1 cellular context compared by ENCODE assay signal in the genomic region with DNA sequence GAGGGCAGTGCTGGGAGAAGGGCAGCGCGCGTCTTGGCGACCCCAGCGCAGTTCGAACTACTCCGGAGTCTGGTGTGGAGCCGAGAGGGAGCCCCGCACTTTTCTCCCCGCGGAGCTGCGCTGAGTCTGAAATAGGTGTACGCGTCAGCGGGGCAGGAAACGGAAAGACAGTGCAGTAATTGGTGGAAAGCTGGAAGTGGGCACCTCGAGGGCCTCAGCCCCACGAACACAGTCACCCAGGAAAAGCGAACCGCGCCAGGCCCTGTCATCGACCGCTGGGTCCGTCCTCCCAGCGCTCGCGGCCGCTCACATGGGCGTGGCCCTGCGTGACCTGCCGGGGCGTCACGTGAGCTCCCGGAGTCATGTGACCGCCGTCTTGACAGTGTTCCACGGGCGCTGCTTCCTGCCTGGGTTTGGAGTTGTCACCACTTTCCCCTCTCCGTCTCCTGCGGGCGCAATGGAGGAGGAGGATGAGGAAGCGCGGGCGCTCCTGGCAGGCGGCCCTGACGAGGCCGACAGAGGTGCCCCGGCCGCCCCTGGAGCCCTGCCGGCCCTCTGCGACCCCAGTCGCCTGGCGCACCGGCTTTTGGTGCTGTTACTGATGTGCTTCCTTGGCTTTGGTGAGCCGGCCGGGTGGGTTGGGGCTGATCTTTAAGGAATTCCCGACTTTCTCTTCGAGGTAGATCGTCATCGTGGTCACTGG.
TF ChIP-seq lines count a peak whose summit lies in the region.

A gene with protein sequence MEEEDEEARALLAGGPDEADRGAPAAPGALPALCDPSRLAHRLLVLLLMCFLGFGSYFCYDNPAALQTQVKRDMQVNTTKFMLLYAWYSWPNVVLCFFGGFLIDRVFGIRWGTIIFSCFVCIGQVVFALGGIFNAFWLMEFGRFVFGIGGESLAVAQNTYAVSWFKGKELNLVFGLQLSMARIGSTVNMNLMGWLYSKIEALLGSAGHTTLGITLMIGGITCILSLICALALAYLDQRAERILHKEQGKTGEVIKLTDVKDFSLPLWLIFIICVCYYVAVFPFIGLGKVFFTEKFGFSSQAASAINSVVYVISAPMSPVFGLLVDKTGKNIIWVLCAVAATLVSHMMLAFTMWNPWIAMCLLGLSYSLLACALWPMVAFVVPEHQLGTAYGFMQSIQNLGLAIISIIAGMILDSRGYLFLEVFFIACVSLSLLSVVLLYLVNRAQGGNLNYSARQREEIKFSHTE (plus strand): TSS at position 359 of the 703 bp plus-strand sequence. CDS start 99 bp downstream, at position 458.

TF ChIP-seq in K562, 482 proteins besides CTCF, POLR2A, EP300 and RAD21 (continued from another document and continues in another):
- TF ChIP-seq, protein P1, sequence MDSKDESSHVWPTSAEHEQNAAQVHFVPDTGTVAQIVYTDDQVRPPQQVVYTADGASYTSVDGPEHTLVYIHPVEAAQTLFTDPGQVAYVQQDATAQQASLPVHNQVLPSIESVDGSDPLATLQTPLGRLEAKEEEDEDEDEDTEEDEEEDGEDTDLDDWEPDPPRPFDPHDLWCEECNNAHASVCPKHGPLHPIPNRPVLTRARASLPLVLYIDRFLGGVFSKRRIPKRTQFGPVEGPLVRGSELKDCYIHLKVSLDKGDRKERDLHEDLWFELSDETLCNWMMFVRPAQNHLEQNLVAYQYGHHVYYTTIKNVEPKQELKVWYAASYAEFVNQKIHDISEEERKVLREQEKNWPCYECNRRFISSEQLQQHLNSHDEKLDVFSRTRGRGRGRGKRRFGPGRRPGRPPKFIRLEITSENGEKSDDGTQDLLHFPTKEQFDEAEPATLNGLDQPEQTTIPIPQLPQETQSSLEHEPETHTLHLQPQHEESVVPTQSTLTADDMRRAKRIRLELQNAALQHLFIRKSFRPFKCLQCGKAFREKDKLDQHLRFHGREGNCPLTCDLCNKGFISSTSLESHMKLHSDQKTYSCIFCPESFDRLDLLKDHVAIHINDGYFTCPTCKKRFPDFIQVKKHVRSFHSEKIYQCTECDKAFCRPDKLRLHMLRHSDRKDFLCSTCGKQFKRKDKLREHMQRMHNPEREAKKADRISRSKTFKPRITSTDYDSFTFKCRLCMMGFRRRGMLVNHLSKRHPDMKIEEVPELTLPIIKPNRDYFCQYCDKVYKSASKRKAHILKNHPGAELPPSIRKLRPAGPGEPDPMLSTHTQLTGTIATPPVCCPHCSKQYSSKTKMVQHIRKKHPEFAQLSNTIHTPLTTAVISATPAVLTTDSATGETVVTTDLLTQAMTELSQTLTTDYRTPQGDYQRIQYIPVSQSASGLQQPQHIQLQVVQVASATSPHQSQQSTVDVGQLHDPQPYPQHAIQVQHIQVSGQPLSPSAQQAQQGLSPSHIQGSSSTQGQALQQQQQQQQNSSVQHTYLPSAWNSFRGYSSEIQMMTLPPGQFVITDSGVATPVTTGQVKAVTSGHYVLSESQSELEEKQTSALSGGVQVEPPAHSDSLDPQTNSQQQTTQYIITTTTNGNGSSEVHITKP (IDR thresholded peaks at IDR 0.05; ENCODE audit: partially characterized antibody): peak; percentile 49
- TF ChIP-seq SIN3A (IDR thresholded peaks at IDR 0.05; ENCODE audit: borderline replicate concordance in 2 of 2, control insufficient read depth in 1 of 2, low read depth in 2 of 2, low read length in 2 of 2) (peak; percentile 96 to 100), BCOR (IDR thresholded peaks at IDR 0.05) (peak; percentile 42; the same call in 1 of the 2 replicates), EP400 (IDR thresholded peaks at IDR 0.05) (peak; percentile 77), GTF2A2 (tag; IDR thresholded peaks at IDR 0.05) (no peak), LEF1 (IDR thresholded peaks at IDR 0.05) (peak; percentile 77), ARID2 (IDR thresholded peaks at IDR 0.05) (no peak), MCM3 (IDR thresholded peaks at IDR 0.05) (no peak), LCOR (CRISPR knock-in tag; IDR thresholded peaks at IDR 0.05) (no peak), PPARD (CRISPR knock-in tag; IDR thresholded peaks at IDR 0.05) (no peak), BRD4 (IDR thresholded peaks at IDR 0.05) (no peak), NFE2L1 (tag; IDR thresholded peaks at IDR 0.05; ENCODE audit: borderline replicate concordance, low read depth) (no peak), TCFL5 (CRISPR knock-in tag; conservative IDR thresholded peaks at IDR 0.05) (no peak), SUPT5H (IDR thresholded peaks at IDR 0.05) (peak; percentile 84), ZNF224 (CRISPR knock-in tag; IDR thresholded peaks at IDR 0.05) (no peak), CBFA2T3 (IDR thresholded peaks at IDR 0.05) (no peak), TEAD4 (IDR thresholded peaks at IDR 0.05; ENCODE audit: low read length) (0 out of 2 replicates have a peak, but pooled peaks have one; percentile 9), TEAD4 (CRISPR knock-in tag; IDR thresholded peaks at IDR 0.05; ENCODE audit: borderline replicate concordance) (no peak), ZFPM2 (CRISPR knock-in tag; IDR thresholded peaks at IDR 0.05) (no peak), ETV5 (CRISPR knock-in tag; IDR thresholded peaks at IDR 0.05; ENCODE audit: low read depth) (no peak; the same call in 1 of the 2 replicates), CREBBP (IDR thresholded peaks at IDR 0.05; ENCODE audit: low read depth, low read length) (no peak), ATF1 (CRISPR knock-in tag; IDR thresholded peaks at IDR 0.05) (no peak; the same call in 1 of the 2 replicates), ATF1 (tag; IDR thresholded peaks at IDR 0.05) (peak; percentile 82), ILK (tag; IDR thresholded peaks at IDR 0.05; ENCODE audit: borderline replicate concordance, low read depth) (no peak), DPF2 (IDR thresholded peaks at IDR 0.05) (0 out of 2 replicates have a peak, but pooled peaks have one; percentile 26), FOXA1 (IDR thresholded peaks at IDR 0.05; ENCODE audit: borderline replicate concordance) (no peak), RFX5 (IDR thresholded peaks at IDR 0.05; ENCODE audit: low read depth, low read length) (no peak)
- TF ChIP-seq, protein P2, sequence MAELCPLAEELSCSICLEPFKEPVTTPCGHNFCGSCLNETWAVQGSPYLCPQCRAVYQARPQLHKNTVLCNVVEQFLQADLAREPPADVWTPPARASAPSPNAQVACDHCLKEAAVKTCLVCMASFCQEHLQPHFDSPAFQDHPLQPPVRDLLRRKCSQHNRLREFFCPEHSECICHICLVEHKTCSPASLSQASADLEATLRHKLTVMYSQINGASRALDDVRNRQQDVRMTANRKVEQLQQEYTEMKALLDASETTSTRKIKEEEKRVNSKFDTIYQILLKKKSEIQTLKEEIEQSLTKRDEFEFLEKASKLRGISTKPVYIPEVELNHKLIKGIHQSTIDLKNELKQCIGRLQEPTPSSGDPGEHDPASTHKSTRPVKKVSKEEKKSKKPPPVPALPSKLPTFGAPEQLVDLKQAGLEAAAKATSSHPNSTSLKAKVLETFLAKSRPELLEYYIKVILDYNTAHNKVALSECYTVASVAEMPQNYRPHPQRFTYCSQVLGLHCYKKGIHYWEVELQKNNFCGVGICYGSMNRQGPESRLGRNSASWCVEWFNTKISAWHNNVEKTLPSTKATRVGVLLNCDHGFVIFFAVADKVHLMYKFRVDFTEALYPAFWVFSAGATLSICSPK (IDR thresholded peaks at IDR 0.05; ENCODE audit: borderline replicate concordance): no peak
- TF ChIP-seq, protein P3, sequence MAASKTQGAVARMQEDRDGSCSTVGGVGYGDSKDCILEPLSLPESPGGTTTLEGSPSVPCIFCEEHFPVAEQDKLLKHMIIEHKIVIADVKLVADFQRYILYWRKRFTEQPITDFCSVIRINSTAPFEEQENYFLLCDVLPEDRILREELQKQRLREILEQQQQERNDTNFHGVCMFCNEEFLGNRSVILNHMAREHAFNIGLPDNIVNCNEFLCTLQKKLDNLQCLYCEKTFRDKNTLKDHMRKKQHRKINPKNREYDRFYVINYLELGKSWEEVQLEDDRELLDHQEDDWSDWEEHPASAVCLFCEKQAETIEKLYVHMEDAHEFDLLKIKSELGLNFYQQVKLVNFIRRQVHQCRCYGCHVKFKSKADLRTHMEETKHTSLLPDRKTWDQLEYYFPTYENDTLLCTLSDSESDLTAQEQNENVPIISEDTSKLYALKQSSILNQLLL (CRISPR knock-in tag; IDR thresholded peaks at IDR 0.05; ENCODE audit: borderline replicate concordance): no peak
- TF ChIP-seq, protein P4, sequence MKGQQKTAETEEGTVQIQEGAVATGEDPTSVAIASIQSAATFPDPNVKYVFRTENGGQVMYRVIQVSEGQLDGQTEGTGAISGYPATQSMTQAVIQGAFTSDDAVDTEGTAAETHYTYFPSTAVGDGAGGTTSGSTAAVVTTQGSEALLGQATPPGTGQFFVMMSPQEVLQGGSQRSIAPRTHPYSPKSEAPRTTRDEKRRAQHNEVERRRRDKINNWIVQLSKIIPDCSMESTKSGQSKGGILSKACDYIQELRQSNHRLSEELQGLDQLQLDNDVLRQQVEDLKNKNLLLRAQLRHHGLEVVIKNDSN (CRISPR knock-in tag; IDR thresholded peaks at IDR 0.05): peak; percentile 100
- TF ChIP-seq, protein P5, sequence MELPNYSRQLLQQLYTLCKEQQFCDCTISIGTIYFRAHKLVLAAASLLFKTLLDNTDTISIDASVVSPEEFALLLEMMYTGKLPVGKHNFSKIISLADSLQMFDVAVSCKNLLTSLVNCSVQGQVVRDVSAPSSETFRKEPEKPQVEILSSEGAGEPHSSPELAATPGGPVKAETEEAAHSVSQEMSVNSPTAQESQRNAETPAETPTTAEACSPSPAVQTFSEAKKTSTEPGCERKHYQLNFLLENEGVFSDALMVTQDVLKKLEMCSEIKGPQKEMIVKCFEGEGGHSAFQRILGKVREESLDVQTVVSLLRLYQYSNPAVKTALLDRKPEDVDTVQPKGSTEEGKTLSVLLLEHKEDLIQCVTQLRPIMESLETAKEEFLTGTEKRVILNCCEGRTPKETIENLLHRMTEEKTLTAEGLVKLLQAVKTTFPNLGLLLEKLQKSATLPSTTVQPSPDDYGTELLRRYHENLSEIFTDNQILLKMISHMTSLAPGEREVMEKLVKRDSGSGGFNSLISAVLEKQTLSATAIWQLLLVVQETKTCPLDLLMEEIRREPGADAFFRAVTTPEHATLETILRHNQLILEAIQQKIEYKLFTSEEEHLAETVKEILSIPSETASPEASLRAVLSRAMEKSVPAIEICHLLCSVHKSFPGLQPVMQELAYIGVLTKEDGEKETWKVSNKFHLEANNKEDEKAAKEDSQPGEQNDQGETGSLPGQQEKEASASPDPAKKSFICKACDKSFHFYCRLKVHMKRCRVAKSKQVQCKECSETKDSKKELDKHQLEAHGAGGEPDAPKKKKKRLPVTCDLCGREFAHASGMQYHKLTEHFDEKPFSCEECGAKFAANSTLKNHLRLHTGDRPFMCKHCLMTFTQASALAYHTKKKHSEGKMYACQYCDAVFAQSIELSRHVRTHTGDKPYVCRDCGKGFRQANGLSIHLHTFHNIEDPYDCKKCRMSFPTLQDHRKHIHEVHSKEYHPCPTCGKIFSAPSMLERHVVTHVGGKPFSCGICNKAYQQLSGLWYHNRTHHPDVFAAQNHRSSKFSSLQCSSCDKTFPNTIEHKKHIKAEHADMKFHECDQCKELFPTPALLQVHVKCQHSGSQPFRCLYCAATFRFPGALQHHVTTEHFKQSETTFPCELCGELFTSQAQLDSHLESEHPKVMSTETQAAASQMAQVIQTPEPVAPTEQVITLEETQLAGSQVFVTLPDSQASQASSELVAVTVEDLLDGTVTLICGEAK (IDR thresholded peaks at IDR 0.05): peak; percentile 35; the same call in 1 of the 2 replicates
- TF ChIP-seq, protein P5 (CRISPR knock-in tag; IDR thresholded peaks at IDR 0.05): no peak
- TF ChIP-seq, protein P6, sequence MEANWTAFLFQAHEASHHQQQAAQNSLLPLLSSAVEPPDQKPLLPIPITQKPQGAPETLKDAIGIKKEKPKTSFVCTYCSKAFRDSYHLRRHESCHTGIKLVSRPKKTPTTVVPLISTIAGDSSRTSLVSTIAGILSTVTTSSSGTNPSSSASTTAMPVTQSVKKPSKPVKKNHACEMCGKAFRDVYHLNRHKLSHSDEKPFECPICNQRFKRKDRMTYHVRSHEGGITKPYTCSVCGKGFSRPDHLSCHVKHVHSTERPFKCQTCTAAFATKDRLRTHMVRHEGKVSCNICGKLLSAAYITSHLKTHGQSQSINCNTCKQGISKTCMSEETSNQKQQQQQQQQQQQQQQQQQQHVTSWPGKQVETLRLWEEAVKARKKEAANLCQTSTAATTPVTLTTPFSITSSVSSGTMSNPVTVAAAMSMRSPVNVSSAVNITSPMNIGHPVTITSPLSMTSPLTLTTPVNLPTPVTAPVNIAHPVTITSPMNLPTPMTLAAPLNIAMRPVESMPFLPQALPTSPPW (CRISPR knock-in tag; IDR thresholded peaks at IDR 0.05): no peak
- TF ChIP-seq, protein P7, sequence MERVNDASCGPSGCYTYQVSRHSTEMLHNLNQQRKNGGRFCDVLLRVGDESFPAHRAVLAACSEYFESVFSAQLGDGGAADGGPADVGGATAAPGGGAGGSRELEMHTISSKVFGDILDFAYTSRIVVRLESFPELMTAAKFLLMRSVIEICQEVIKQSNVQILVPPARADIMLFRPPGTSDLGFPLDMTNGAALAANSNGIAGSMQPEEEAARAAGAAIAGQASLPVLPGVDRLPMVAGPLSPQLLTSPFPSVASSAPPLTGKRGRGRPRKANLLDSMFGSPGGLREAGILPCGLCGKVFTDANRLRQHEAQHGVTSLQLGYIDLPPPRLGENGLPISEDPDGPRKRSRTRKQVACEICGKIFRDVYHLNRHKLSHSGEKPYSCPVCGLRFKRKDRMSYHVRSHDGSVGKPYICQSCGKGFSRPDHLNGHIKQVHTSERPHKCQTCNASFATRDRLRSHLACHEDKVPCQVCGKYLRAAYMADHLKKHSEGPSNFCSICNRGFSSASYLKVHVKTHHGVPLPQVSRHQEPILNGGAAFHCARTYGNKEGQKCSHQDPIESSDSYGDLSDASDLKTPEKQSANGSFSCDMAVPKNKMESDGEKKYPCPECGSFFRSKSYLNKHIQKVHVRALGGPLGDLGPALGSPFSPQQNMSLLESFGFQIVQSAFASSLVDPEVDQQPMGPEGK (CRISPR knock-in tag; IDR thresholded peaks at IDR 0.05; ENCODE audit: borderline replicate concordance): no peak
